In genomic region chr3:131350506-131350905, GRCh38 we compare ENCODE assay signal across 21 cellular contexts. TPM values are rescaled to one million over a fixed set of nuclear protein-coding genes. Genes with fewer than 3 reads are reported as not detected.
DNase-seq lines count a peak whose midpoint lies in the region; ATAC-seq, FAIRE-seq and TF ChIP-seq lines count a peak whose summit lies in the region.
"Had no signal": no experiment of that assay in that cellular context is flagged by ENCODE, and none has a peak within 500 bp of the region (broad histone marks: within the 10 kb centered on the region; RNA-seq: fewer than 3 reads in every experiment).

No MANE protein-coding gene starts in this region.

- dilution Hi-C loops in keratinocyte (cut with MboI; ENCODE audit: extremely low pct_ligation_motif_present, low sequenced_read_pairs), result no loop called here

- H3K79me2 ChIP-seq in PC-3 (ENCODE audit: low read length) (no peaks in the 10 kb centered on the region), keratinocyte (ENCODE audit: control insufficient read depth, insufficient read depth, low read length) (no peaks in the 10 kb centered on the region)

- CTCF ChIA-PET in PC-3 (lab: Charles Lee), result no interaction called here

- no TSS peak for BruUV-seq in PC-3 (replicated peaks; lab: Mats Ljungman, UMichigan)

- peak overlapping the region; percentile 12; the same call in 1 of the 2 replicates for H3K4me3 ChIP-seq in PC-3 (ENCODE audit: low read length)
- no peak overlapping the region for H3K4me3 ChIP-seq in bronchial epithelial cell (ENCODE audit: low read depth, low read length)
- no peak overlapping the region for H3K4me3 ChIP-seq in keratinocyte (ENCODE audit: control insufficient read depth in 2 of 3, extremely low read depth in 1 of 3, insufficient read depth in 2 of 3, low read depth in 1 of 3, low read length in 3 of 3)
- H3K4me3 ChIP-seq: gastrocnemius medialis had no signal

- TF ChIP-seq CTCF in PC-3 (conservative IDR thresholded peaks at IDR 0.05; ENCODE audit: low read depth, low read length) (no peak), bronchial epithelial cell (IDR thresholded peaks at IDR 0.05; ENCODE audit: insufficient read depth, low read length, severe bottlenecking) (no peak), keratinocyte (optimal IDR thresholded peaks at IDR 0.05 in 1 of 3, IDR thresholded peaks at IDR 0.05 in 1 of 3, conservative IDR thresholded peaks at IDR 0.05 in 1 of 3; ENCODE audit: extremely low read depth in 1 of 3, insufficient read depth in 2 of 3, low read length in 3 of 3) (no peak)

- no peak overlapping the region for H2AFZ ChIP-seq in PC-3 (ENCODE audit: low read length)
- no peak overlapping the region for H2AFZ ChIP-seq in keratinocyte (ENCODE audit: control insufficient read depth, low read length)

- H3K9me3 ChIP-seq in PC-3 (ENCODE audit: low read length) (no peaks in the 10 kb centered on the region), keratinocyte (ENCODE audit: control insufficient read depth, low read depth, low read length) (no peaks in the 10 kb centered on the region)
- H3K9me3 ChIP-seq: gastrocnemius medialis, neutrophil had no signal

- ATAC-seq in PC-3, result 0 out of 2 replicates have a peak, but pooled peaks have one; percentile 7
- ATAC-seq: activated CD8-positive, alpha-beta T cell treated with anti-CD3 and anti-CD28 coated beads for 36 hours; activated T-cell treated with anti-CD3 and anti-CD28 coated beads, Interleukin-2, amount 50 U/mL, for 4 hours; gastrocnemius medialis had no signal

- POLR2A ChIA-PET in PC-3 (lab: Charles Lee; ENCODE audit: unreplicated experiment), result no interaction called here

- H4K20me1 ChIP-seq in PC-3 (ENCODE audit: low read length), result no peaks in the 10 kb centered on the region
- H4K20me1 ChIP-seq in keratinocyte (ENCODE audit: control insufficient read depth, extremely low read depth, insufficient read depth, low read length), result no peaks in the 10 kb centered on the region

- no peak overlapping the region for H3K9ac ChIP-seq in PC-3 (ENCODE audit: low read length)
- H3K9ac ChIP-seq in keratinocyte (ENCODE audit: control insufficient read depth, extremely low read depth, insufficient read depth, low read length), result no peak overlapping the region

- H3F3A ChIP-seq in PC-3 (ENCODE audit: low read length, unreplicated experiment), result no peaks in the 10 kb centered on the region

- H3K4me2 ChIP-seq in PC-3 (ENCODE audit: low read length) (peak overlapping the region; percentile 55), keratinocyte (ENCODE audit: control insufficient read depth, extremely low read depth, insufficient read depth, low read depth, low read length) (no peak overlapping the region)

- intact Hi-C loops in PC-3 (cut with micrococcal nuclease), result no loop called here

- H3K27me3 ChIP-seq in PC-3 (ENCODE audit: low read length) (no peaks in the 10 kb centered on the region), bronchial epithelial cell (ENCODE audit: control insufficient read depth, insufficient read depth, low read length) (no peaks in the 10 kb centered on the region), keratinocyte (ENCODE audit: control insufficient read depth, extremely low read depth, insufficient read depth, low read length) (no peaks in the 10 kb centered on the region)
- H3K27me3 ChIP-seq: gastrocnemius medialis, neutrophil had no signal

- peak overlapping the region; percentile 85 for H3K27ac ChIP-seq in PC-3 (ENCODE audit: low read length)
- H3K27ac ChIP-seq in keratinocyte (ENCODE audit: control insufficient read depth, insufficient read depth, low read length), result no peak overlapping the region
- H3K27ac ChIP-seq: gastrocnemius medialis, neutrophil had no signal

- H3K9me1 ChIP-seq in keratinocyte (ENCODE audit: control insufficient read depth, extremely low read depth, insufficient read depth, low read length), result no peaks in the 10 kb centered on the region

- DNase-seq in EH (ENCODE audit: low read depth), result peak; percentile 57
- DNase-seq in PC-3, result peak; percentile 63
- DNase-seq in bronchial epithelial cell (ENCODE audit: low read depth), result peak; percentile 67
- no peak for DNase-seq in keratinocyte (ENCODE audit: low read depth, low spot score)
- DNase-seq in NCI-H2107 (lab: John Stamatoyannopoulos, UW), result no peak
- no peak for DNase-seq in cerebellum (ENCODE audit: low spot score)
- DNase-seq in NCI-H2171 (lab: John Stamatoyannopoulos, UW), result no peak
- DNase-seq in activated effector memory CD4-positive, alpha-beta T cell treated with Interleukin-2 at 50 U/mL for 16 hours, result no peak
- DNase-seq: activated B cell treated with CpG ODN at 0.5 μM for 24 hours; activated CD8-positive, alpha-beta T cell treated with anti-CD3 and anti-CD28 coated beads for 36 hours; activated naive CD8-positive, alpha-beta T cell treated with anti-CD3 and anti-CD28 coated beads for 36 hours; activated T-cell treated with anti-CD3 and anti-CD28 coated beads, Interleukin-2, amount 50 U/mL, for 4 hours; COR-L47; effector CD8-positive, alpha-beta T cell; gastrocnemius medialis; GOT3; NCI-H446; SIG-M5; stimulated activated CD4-positive, alpha-beta T cell treated with anti-CD3 and anti-CD28 coated beads, Interleukin-4, amount 100 ng/mL, for 1 hour had no signal

- FAIRE-seq in bronchial epithelial cell (lab: Jason Lieb, UNC) (no peak), keratinocyte (lab: Jason Lieb, UNC) (peak; percentile 36)
- FAIRE-seq: urothelium cell line had no signal

- H3K9me2 ChIP-seq in PC-3 (replicated peaks; ENCODE audit: low read length), result no peaks in the 10 kb centered on the region

- H3K4me1 ChIP-seq in PC-3 (ENCODE audit: insufficient read depth, low read length) (peaks cover 69% of the 10 kb centered on the region), keratinocyte (ENCODE audit: control insufficient read depth, extremely low read depth, insufficient read depth, low read length) (peaks cover 18% of the 10 kb centered on the region)

- H3K36me3 ChIP-seq in PC-3 (ENCODE audit: low read depth, low read length) (no peaks in the 10 kb centered on the region), bronchial epithelial cell (ENCODE audit: control insufficient read depth, insufficient read depth, low read length) (no peaks in the 10 kb centered on the region), keratinocyte (ENCODE audit: control insufficient read depth in 2 of 2, extremely low read depth in 1 of 2, insufficient read depth in 2 of 2, low read length in 2 of 2) (no peaks in the 10 kb centered on the region)
- H3K36me3 ChIP-seq: gastrocnemius medialis, neutrophil had no signal

RNA-seq across cellular contexts. Expression of gene NUDT16, which starts 31.1 kb away (rescaled TPM):
- 7.9 and 8.6 TPM in 2 replicates for total RNA-seq in PC-3 (2014; rRNA removed)
- total RNA-seq in bronchial epithelial cell, result 5.4 and 7.6 TPM in 2 replicates
- 3.6 to 6.9 TPM (median 6.4 TPM) in 3 replicates for polyA plus RNA-seq in keratinocyte
- 6.9 TPM for polyA plus RNA-seq in keratinocyte (2011; ENCODE audit: low read depth)
- polyA plus RNA-seq in keratinocyte (2011; cell fraction: cytosol; rRNA removed), result 6.2 and 6.6 TPM in 2 replicates
- 11.2 and 11.7 TPM in 2 replicates for polyA plus RNA-seq in keratinocyte (2011; cell fraction: nucleus; rRNA removed)
- polyA plus RNA-seq in keratinocyte (2012; ENCODE audit: low replicate concordance), result 6.1 and 9.8 TPM in 2 replicates
- 4.0 to 4.3 TPM (median 4.0 TPM) in 3 replicates for polyA minus RNA-seq in keratinocyte
- polyA minus RNA-seq in keratinocyte (2011; cell fraction: cytosol; rRNA and poly(A)+ RNA removed), result 10.6 TPM
- polyA minus RNA-seq in keratinocyte (2011; cell fraction: nucleus; rRNA and poly(A)+ RNA removed), result 4.6 and 5.9 TPM in 2 replicates
- total RNA-seq in cerebellum, result 13.2 TPM

Comparison
In these comparisons a context has a peak if more than half of its experiments do, and no peak if none do; other contexts are left out.
1. DNase-seq: peak in EH (single experiment), PC-3 (single experiment) and bronchial epithelial cell (single experiment); none in keratinocyte (single experiment), NCI-H2107 (single experiment), cerebellum (single experiment), NCI-H2171 (single experiment) and activated effector memory CD4-positive, alpha-beta T cell treated with Interleukin-2 at 50 U/mL for 16 hours (single experiment).